8 cellular contexts compared by ENCODE assay signal in genomic region chr4:6562931-6563901, GRCh38. TPM values are rescaled to one million over a fixed set of nuclear protein-coding genes. Genes with fewer than 3 reads are reported as not detected.
DNase-seq lines count a peak whose midpoint lies in the region; ATAC-seq and TF ChIP-seq lines count a peak whose summit lies in the region.

No MANE protein-coding gene starts in this region.

- H3K27me3 Mint-ChIP-seq in activated naive CD4-positive, alpha-beta T cell treated with anti-CD3 and anti-CD28 coated beads for 36 hours (ENCODE audit: low read depth) = peaks cover 42% of the 10 kb centered on the region
- peaks cover 53% of the 10 kb centered on the region for H3K27me3 Mint-ChIP-seq in activated T-helper 1 cell treated with anti-CD3 and anti-CD28 coated beads, Interleukin-12 subunit alpha, Interleukin-12 subunit beta, Interleukin-2, Interleukin-4 antibody, amounts not matched to agents 30 ng/mL and 10 ng/mL and 1 ng/mL, durations not matched to agents 14 hours and 24 hours and 36 hours (ENCODE audit: insufficient read depth)

- H3K27ac ChIP-seq in breast epithelium (no peak overlapping the region), tibial nerve (no peak overlapping the region)

- H3K4me1 Mint-ChIP-seq in activated naive CD4-positive, alpha-beta T cell treated with anti-CD3 and anti-CD28 coated beads for 36 hours (ENCODE audit: low read depth) = peaks cover 13% of the 10 kb centered on the region
- no peaks in the 10 kb centered on the region for H3K4me1 Mint-ChIP-seq in activated T-helper 1 cell treated with anti-CD3 and anti-CD28 coated beads, Interleukin-12 subunit alpha, Interleukin-12 subunit beta, Interleukin-2, Interleukin-4 antibody, amounts not matched to agents 30 ng/mL and 10 ng/mL and 1 ng/mL, durations not matched to agents 14 hours and 24 hours and 36 hours (ENCODE audit: low read depth)

- H3K4me1 ChIP-seq in breast epithelium (peaks cover 9 to 10% of the 10 kb centered on the region in 2 donors), tibial nerve (peaks cover 0 to 23% (median 12%) of the 10 kb centered on the region in 4 donors)

- H3K9me3 ChIP-seq in breast epithelium (no peaks in the 10 kb centered on the region), tibial nerve (no peaks in the 10 kb centered on the region)

- no peaks in the 10 kb centered on the region for H3K36me3 ChIP-seq in breast epithelium
- H3K36me3 ChIP-seq in tibial nerve = no peaks in the 10 kb centered on the region

- TF ChIP-seq POLR2A in breast epithelium (IDR thresholded peaks at IDR 0.05) (no peak), tibial nerve (IDR thresholded peaks at IDR 0.05) (no peak)

- CTCF ChIA-PET in activated naive CD4-positive, alpha-beta T cell treated with anti-CD3 and anti-CD28 coated beads for 36 hours (lab: Charles Lee) = interaction anchor here (2.1 kb wide), 1 partner anchor 17 kb away, joined by 5 read pairs; no protein-coding TSS in a partner anchor

- no peaks in the 10 kb centered on the region for H3K36me3 Mint-ChIP-seq in activated naive CD4-positive, alpha-beta T cell treated with anti-CD3 and anti-CD28 coated beads for 36 hours (ENCODE audit: low read depth)
- H3K36me3 Mint-ChIP-seq in activated T-helper 1 cell treated with anti-CD3 and anti-CD28 coated beads, Interleukin-12 subunit alpha, Interleukin-12 subunit beta, Interleukin-2, Interleukin-4 antibody, amounts not matched to agents 30 ng/mL and 10 ng/mL and 1 ng/mL, durations not matched to agents 14 hours and 24 hours and 36 hours (ENCODE audit: low read depth) = no peaks in the 10 kb centered on the region

- H3K9me3 Mint-ChIP-seq in activated naive CD4-positive, alpha-beta T cell treated with anti-CD3 and anti-CD28 coated beads for 36 hours = no peaks in the 10 kb centered on the region
- no peaks in the 10 kb centered on the region for H3K9me3 Mint-ChIP-seq in activated T-helper 1 cell treated with anti-CD3 and anti-CD28 coated beads, Interleukin-12 subunit alpha, Interleukin-12 subunit beta, Interleukin-2, Interleukin-4 antibody, amounts not matched to agents 30 ng/mL and 10 ng/mL and 1 ng/mL, durations not matched to agents 14 hours and 24 hours and 36 hours

- peak; percentile 15 for DNase-seq in activated naive CD4-positive, alpha-beta T cell treated with anti-CD3 and anti-CD28 coated beads for 36 hours
- no peak for DNase-seq in activated naive CD4-positive, alpha-beta T cell (lab: John Stamatoyannopoulos, UW)
- no peak for DNase-seq in breast epithelium (ENCODE audit: low spot score in 2 of 2)
- DNase-seq in left colon = peak in 1 of 2 donors; percentile 35
- no peak for DNase-seq in tibial nerve (ENCODE audit: low spot score in 2 of 2)
- DNase-seq in effector CD4-positive, alpha-beta T cell = no peak
- no peak for DNase-seq in activated T-helper 1 cell treated with anti-CD3 and anti-CD28 coated beads, Interleukin-12 subunit alpha, Interleukin-12 subunit beta, Interleukin-2, Interleukin-4 antibody, amounts not matched to agents 30 ng/mL and 10 ng/mL and 1 ng/mL, durations not matched to agents 14 hours and 24 hours and 36 hours (ENCODE audit: low spot score)

- 0 to 1% methylated on average over 18 to 94 of the region's 127 CpGs for WGBS in tibial nerve, 2 donors

- TF ChIP-seq CTCF in breast epithelium (IDR thresholded peaks at IDR 0.05) = no peak
- no peak for TF ChIP-seq CTCF in tibial nerve (IDR thresholded peaks at IDR 0.05)

- no peak for TF ChIP-seq EP300 in tibial nerve (IDR thresholded peaks at IDR 0.05)

- peak overlapping the region; percentile 28 to 71 (median 48) for H3K4me3 ChIP-seq in breast epithelium
- H3K4me3 ChIP-seq in tibial nerve = peak overlapping the region; percentile 19 to 52 (median 32)

- no peak overlapping the region for H3K27ac Mint-ChIP-seq in activated naive CD4-positive, alpha-beta T cell treated with anti-CD3 and anti-CD28 coated beads for 36 hours
- no peak overlapping the region for H3K27ac Mint-ChIP-seq in activated T-helper 1 cell treated with anti-CD3 and anti-CD28 coated beads, Interleukin-12 subunit alpha, Interleukin-12 subunit beta, Interleukin-2, Interleukin-4 antibody, amounts not matched to agents 30 ng/mL and 10 ng/mL and 1 ng/mL, durations not matched to agents 14 hours and 24 hours and 36 hours

- ATAC-seq in left colon = peak; percentile 46
- ATAC-seq in GM21367 (IDR thresholded peaks at IDR 0.05; ENCODE audit: unreplicated experiment) = no peak

- intact Hi-C loops in activated naive CD4-positive, alpha-beta T cell treated with anti-CD3 and anti-CD28 coated beads for 36 hours (cut with micrococcal nuclease) = loop anchor here (5.0 kb wide), 1 partner anchor 296 kb away; the partner anchor contains the start of gene WFS1
- intact Hi-C loops in breast epithelium (cut with DNase I; ENCODE audit: low total_unique reads) (no loop called here), left colon (cut with DNase I, micrococcal nuclease) (no loop called here)
- intact Hi-C loops in activated T-helper 1 cell treated with anti-CD3 and anti-CD28 coated beads, Interleukin-12 subunit alpha, Interleukin-12 subunit beta, Interleukin-2, Interleukin-4 antibody, amounts not matched to agents 30 ng/mL and 10 ng/mL and 1 ng/mL, durations not matched to agents 14 hours and 24 hours and 36 hours (cut with micrococcal nuclease) = no loop called here

- H3K4me3 Mint-ChIP-seq in activated naive CD4-positive, alpha-beta T cell treated with anti-CD3 and anti-CD28 coated beads for 36 hours = no peak overlapping the region
- H3K4me3 Mint-ChIP-seq in activated T-helper 1 cell treated with anti-CD3 and anti-CD28 coated beads, Interleukin-12 subunit alpha, Interleukin-12 subunit beta, Interleukin-2, Interleukin-4 antibody, amounts not matched to agents 30 ng/mL and 10 ng/mL and 1 ng/mL, durations not matched to agents 14 hours and 24 hours and 36 hours = no peak overlapping the region

- H3K27me3 ChIP-seq in breast epithelium (peaks cover 9 to 38% of the 10 kb centered on the region in 2 donors), tibial nerve (peaks cover 0 to 72% of the 10 kb centered on the region in 2 donors)

RNA-seq across cellular contexts. Expression of gene MAN2B2, which starts 11.8 kb away (rescaled TPM):
- 10 to 100 TPM; 12.7 to 12.8 TPM for total RNA-seq in activated naive CD4-positive, alpha-beta T cell treated with anti-CD3 and anti-CD28 coated beads for 36 hours
- 10 to 100 TPM; 18.7 to 49.8 (median 19.6) TPM for total RNA-seq in breast epithelium
- total RNA-seq in left colon = 10 to 100 TPM; 33.5 to 40.3 TPM
- total RNA-seq in tibial nerve = 10 to 100 TPM; 33.0 to 66.3 (median 44.6) TPM
- total RNA-seq in activated T-helper 1 cell treated with anti-CD3 and anti-CD28 coated beads, Interleukin-12 subunit alpha, Interleukin-12 subunit beta, Interleukin-2, Interleukin-4 antibody, amounts not matched to agents 30 ng/mL and 10 ng/mL and 1 ng/mL, durations not matched to agents 14 hours and 24 hours and 36 hours = 13.9 and 14.0 TPM in 2 replicates
